Comparison of ENCODE assay signal across 1 cellular context in the genomic region with DNA sequence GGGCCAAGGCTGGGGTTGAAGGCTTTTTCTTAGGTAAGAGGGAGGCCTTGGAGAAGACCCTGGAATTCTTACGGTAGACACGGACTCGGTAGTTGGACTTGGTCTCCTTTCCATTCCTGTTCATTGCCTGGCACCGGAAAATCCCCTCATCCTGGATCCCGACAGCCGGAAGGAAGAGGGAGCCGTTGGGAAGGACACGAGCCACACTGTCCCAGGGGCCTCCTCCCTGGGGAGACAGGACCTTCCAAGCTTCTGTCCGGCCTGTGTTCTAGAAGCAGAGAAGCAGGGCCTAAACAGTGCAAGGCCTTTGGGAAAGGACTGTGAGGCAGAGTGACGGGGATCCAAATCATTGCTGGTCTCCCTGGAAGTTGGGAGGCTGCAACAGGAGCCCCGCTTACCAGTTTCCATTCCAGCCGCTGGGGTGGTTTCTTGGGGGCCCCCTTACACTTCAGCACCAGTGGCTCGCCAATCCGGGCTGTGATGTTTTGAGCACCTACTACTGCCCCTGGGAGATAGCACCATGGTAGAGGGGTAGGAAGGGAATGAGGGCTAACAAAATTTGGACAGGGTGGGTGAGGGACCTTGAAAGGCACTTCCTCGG.
TF ChIP-seq lines count a peak whose summit lies in the region.

No MANE protein-coding gene starts in this region.

TF ChIP-seq in HepG2, 621 proteins besides CTCF, POLR2A, EP300 and RAD21:
- TF ChIP-seq ZNF784 (CRISPR knock-in tag; IDR thresholded peaks at IDR 0.05; ENCODE audit: borderline replicate concordance), result no peak
- TF ChIP-seq HMGXB4 (CRISPR knock-in tag; IDR thresholded peaks at IDR 0.05; ENCODE audit: borderline replicate concordance in 1 of 2, low read depth in 1 of 2), result no peak
- TF ChIP-seq ZNF12 (CRISPR knock-in tag; IDR thresholded peaks at IDR 0.05), result no peak
- no peak for TF ChIP-seq ZNF550 (CRISPR knock-in tag; IDR thresholded peaks at IDR 0.05; ENCODE audit: borderline replicate concordance)
- TF ChIP-seq SYNCRIP (IDR thresholded peaks at IDR 0.05; ENCODE audit: insufficient read depth, low read depth, low read length), result no peak
- TF ChIP-seq, protein P1, sequence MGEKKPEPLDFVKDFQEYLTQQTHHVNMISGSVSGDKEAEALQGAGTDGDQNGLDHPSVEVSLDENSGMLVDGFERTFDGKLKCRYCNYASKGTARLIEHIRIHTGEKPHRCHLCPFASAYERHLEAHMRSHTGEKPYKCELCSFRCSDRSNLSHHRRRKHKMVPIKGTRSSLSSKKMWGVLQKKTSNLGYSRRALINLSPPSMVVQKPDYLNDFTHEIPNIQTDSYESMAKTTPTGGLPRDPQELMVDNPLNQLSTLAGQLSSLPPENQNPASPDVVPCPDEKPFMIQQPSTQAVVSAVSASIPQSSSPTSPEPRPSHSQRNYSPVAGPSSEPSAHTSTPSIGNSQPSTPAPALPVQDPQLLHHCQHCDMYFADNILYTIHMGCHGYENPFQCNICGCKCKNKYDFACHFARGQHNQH (CRISPR knock-in tag; IDR thresholded peaks at IDR 0.05), result no peak
- TF ChIP-seq ZNF17 (CRISPR knock-in tag; IDR thresholded peaks at IDR 0.05), result no peak
- TF ChIP-seq ZNF780A (CRISPR knock-in tag; IDR thresholded peaks at IDR 0.05), result no peak
- no peak for TF ChIP-seq ZNF510 (CRISPR knock-in tag; IDR thresholded peaks at IDR 0.05; ENCODE audit: low read depth)
- no peak for TF ChIP-seq ZNF30 (CRISPR knock-in tag; IDR thresholded peaks at IDR 0.05)
- no peak for TF ChIP-seq ZNF567 (CRISPR knock-in tag; IDR thresholded peaks at IDR 0.05; ENCODE audit: borderline replicate concordance)
- no peak for TF ChIP-seq YEATS2 (CRISPR knock-in tag; IDR thresholded peaks at IDR 0.05; ENCODE audit: borderline replicate concordance)
- TF ChIP-seq TARDBP (CRISPR knock-in tag; IDR thresholded peaks at IDR 0.05), result no peak
- TF ChIP-seq STAG1 (CRISPR knock-in tag; IDR thresholded peaks at IDR 0.05), result no peak
- 0 out of 2 replicates have a peak, but pooled peaks have one; percentile 9 for TF ChIP-seq ZNF446 (CRISPR knock-in tag; IDR thresholded peaks at IDR 0.05)
- peak; percentile 79 for TF ChIP-seq AGO2 (optimal IDR thresholded peaks at IDR 0.05; ENCODE audit: low read depth, low read length)
- 0 out of 2 replicates have a peak, but pooled peaks have one; percentile 2 for TF ChIP-seq RXRA (CRISPR knock-in tag; IDR thresholded peaks at IDR 0.05)
